Comparison of ENCODE assay signal across 13 cellular contexts in genomic region chr12:130401703-130402102, GRCh38.
DNase-seq lines count a peak whose midpoint lies in the region; ATAC-seq, FAIRE-seq and TF ChIP-seq lines count a peak whose summit lies in the region.
"Had no signal": no experiment of that assay in that cellular context is flagged by ENCODE, and none has a peak within 500 bp of the region (broad histone marks: within the 10 kb centered on the region; RNA-seq: fewer than 3 reads in every experiment).

No MANE protein-coding gene starts in this region.

- H3K4me1 ChIP-seq in H1 (replicated peaks in 1 of 4; ENCODE audit: control insufficient read depth in 3 of 4, insufficient read depth in 4 of 4, low read length in 3 of 4): no peaks in the 10 kb centered on the region

- TF ChIP-seq CTCF in H1 (IDR thresholded peaks at IDR 0.05; ENCODE audit: control extremely low read depth in 1 of 3, insufficient read depth in 1 of 3, low read depth in 1 of 3, low read length in 3 of 3) (peak in 2 of 3 experiments; percentile 52 to 62; a peak in 3 of 4 replicates), osteocyte (IDR thresholded peaks at IDR 0.05) (peak; percentile 14)

- H3K36me3 Mint-ChIP-seq in osteocyte (ENCODE audit: unreplicated experiment): no peaks in the 10 kb centered on the region
- no peaks in the 10 kb centered on the region for H3K36me3 Mint-ChIP-seq in stimulated activated memory B cell treated with anti-CD40 and anti-IgM and Interleukin-4, amounts not matched to agents 10 μg/mL and 1 μg/mL and 100 μg/mL, for 72 hours
- H3K36me3 Mint-ChIP-seq: immature natural killer cell had no signal

- no peak overlapping the region for H3K4me3 ChIP-seq in H1 (ENCODE audit: extremely low read depth in 1 of 4, insufficient read depth in 2 of 4, low read depth in 3 of 4, low read length in 4 of 4)
- H3K4me3 ChIP-seq: thoracic aorta had no signal

- DNase-seq in NCI-H2171 treated with DMSO at 0.1 percent for 48 hours (lab: John Stamatoyannopoulos, UW) (peak; percentile 51), NCI-H2171 (lab: John Stamatoyannopoulos, UW) (no peak), NCI-H2029 treated with DMSO at 0.1 percent for 48 hours (lab: John Stamatoyannopoulos, UW) (peak; percentile 11), H1 (ENCODE audit: low read depth in 1 of 2, low spot score in 2 of 2) (no peak), osteocyte (ENCODE audit: extremely low spot score, unreplicated experiment) (no peak), GM03348 (ENCODE audit: low spot score) (no peak)
- DNase-seq: activated CD8-positive, alpha-beta memory T cell treated with anti-CD3 and anti-CD28 coated beads, Interleukin-2, amount 50 U/mL, for 4 hours; immature natural killer cell; NCI-H446 treated with DMSO at 0.1 percent for 48 hours had no signal

- H3K4ac ChIP-seq in H1 (replicated peaks; ENCODE audit: insufficient read length, low read depth, low read length): no peak overlapping the region

- H3K4me3 Mint-ChIP-seq in osteocyte (ENCODE audit: unreplicated experiment): no peak overlapping the region
- no peak overlapping the region for H3K4me3 Mint-ChIP-seq in stimulated activated memory B cell treated with anti-CD40 and anti-IgM and Interleukin-4, amounts not matched to agents 10 μg/mL and 1 μg/mL and 100 μg/mL, for 72 hours
- H3K4me3 Mint-ChIP-seq: immature natural killer cell; T-helper 1 cell treated with Interleukin-12 subunit alpha and Interleukin-12 subunit beta and Interleukin-4 antibody, amounts not matched to agents 30 μg/mL and 1 μg/mL, for 36 hours had no signal

- no peaks in the 10 kb centered on the region for H4K20me1 ChIP-seq in H1 (replicated peaks in 1 of 2; ENCODE audit: control insufficient read depth in 1 of 2, insufficient read depth in 2 of 2, low read length in 2 of 2)

- no peak overlapping the region for H3K9ac ChIP-seq in H1 (replicated peaks in 1 of 4; ENCODE audit: extremely low read depth in 1 of 4, low read depth in 3 of 4, low read length in 3 of 4)

- H2BK5ac ChIP-seq in H1 (ENCODE audit: low read depth, low read length): no peak overlapping the region

- no peak overlapping the region for H3K4me2 ChIP-seq in H1 (ENCODE audit: insufficient read depth in 1 of 2, low read depth in 2 of 2, low read length in 2 of 2)

- no peaks in the 10 kb centered on the region for H3K79me2 ChIP-seq in H1 (ENCODE audit: control insufficient read depth in 1 of 2, insufficient read depth in 2 of 2, low read length in 2 of 2)

- no peak for TF ChIP-seq EP300 in H1 (IDR thresholded peaks at IDR 0.05; ENCODE audit: borderline replicate concordance in 1 of 2, low read depth in 2 of 2, low read length in 2 of 2)

- H3K27me3 ChIP-seq in H1 (replicated peaks in 1 of 4; ENCODE audit: control insufficient read depth in 3 of 4, extremely low read depth in 1 of 4, insufficient read depth in 3 of 4, low read length in 3 of 4): no peaks in the 10 kb centered on the region

- no peaks in the 10 kb centered on the region for H3K79me1 ChIP-seq in H1 (ENCODE audit: low read depth, low read length)

- 93% methylated on average over 6 of the region's 6 CpGs; no CpG with 5 or more reads in 1 of the 2 experiments for WGBS in H1 (ENCODE audit: extremely low coverage in 1 of 2, insufficient coverage in 1 of 2, insufficient read length in 1 of 2, insufficient replicate concordance in 2 of 2, low coverage in 1 of 2, low lambda C conversion rate in 2 of 2, missing lambda C conversion rate in 1 of 2), 2 experiments

- H2BK20ac ChIP-seq in H1 (ENCODE audit: low read length): no peak overlapping the region

- H2BK15ac ChIP-seq in H1 (ENCODE audit: low read length): no peak overlapping the region

- no peaks in the 10 kb centered on the region for H3K4me1 Mint-ChIP-seq in osteocyte (ENCODE audit: unreplicated experiment)
- H3K4me1 Mint-ChIP-seq in stimulated activated memory B cell treated with anti-CD40 and anti-IgM and Interleukin-4, amounts not matched to agents 10 μg/mL and 1 μg/mL and 100 μg/mL, for 72 hours: no peaks in the 10 kb centered on the region
- H3K4me1 Mint-ChIP-seq: immature natural killer cell had no signal

- H3K9me3 ChIP-seq in H1 (ENCODE audit: insufficient read depth in 2 of 2, low read depth in 1 of 2, low read length in 1 of 2): no peaks in the 10 kb centered on the region
- H3K9me3 ChIP-seq: thoracic aorta had no signal

- H3K23ac ChIP-seq in H1 (ENCODE audit: insufficient read length): no peak overlapping the region

- H3K9me3 Mint-ChIP-seq in osteocyte (ENCODE audit: unreplicated experiment): peaks cover 3% of the 10 kb centered on the region
- H3K9me3 Mint-ChIP-seq in stimulated activated memory B cell treated with anti-CD40 and anti-IgM and Interleukin-4, amounts not matched to agents 10 μg/mL and 1 μg/mL and 100 μg/mL, for 72 hours: no peaks in the 10 kb centered on the region
- H3K9me3 Mint-ChIP-seq: T-helper 1 cell treated with Interleukin-12 subunit alpha and Interleukin-12 subunit beta and Interleukin-4 antibody, amounts not matched to agents 30 μg/mL and 1 μg/mL, for 36 hours had no signal

- ATAC-seq in stimulated activated memory B cell treated with anti-CD40 and anti-IgM and Interleukin-4, amounts not matched to agents 10 μg/mL and 1 μg/mL and 100 μg/mL, for 72 hours: no peak
- no peak for ATAC-seq in HG03565 (IDR thresholded peaks at IDR 0.05; ENCODE audit: unreplicated experiment)

- H4K91ac ChIP-seq in H1 (replicated peaks; ENCODE audit: insufficient read length, low read length): no peak overlapping the region

- no peak overlapping the region for H2AFZ ChIP-seq in H1 (ENCODE audit: low read length)

- H2AK5ac ChIP-seq in H1 (ENCODE audit: low read depth, low read length): no peak overlapping the region; the same call in 1 of the 2 replicates

- H4K5ac ChIP-seq in H1 (ENCODE audit: insufficient read length, low read depth, low read length): no peak overlapping the region

- no peak for TF ChIP-seq POLR2A in H1 (IDR thresholded peaks at IDR 0.05; ENCODE audit: control extremely low read depth in 1 of 2, low read depth in 2 of 2, low read length in 2 of 2)

- no peak overlapping the region for H3K56ac ChIP-seq in H1 (replicated peaks; ENCODE audit: insufficient read length, low read depth, low read length)

- no peak overlapping the region for H3K14ac ChIP-seq in H1 (ENCODE audit: insufficient read length)

- H2BK12ac ChIP-seq in H1 (ENCODE audit: low read depth, low read length): no peak overlapping the region

- no peak for FAIRE-seq in H1 (lab: Jason Lieb, UNC)

- H4K8ac ChIP-seq in H1 (ENCODE audit: extremely low read depth, insufficient read depth, low read length): no peak overlapping the region

- peaks cover 3% of the 10 kb centered on the region for H3K27me3 Mint-ChIP-seq in osteocyte (ENCODE audit: unreplicated experiment)
- H3K27me3 Mint-ChIP-seq in stimulated activated memory B cell treated with anti-CD40 and anti-IgM and Interleukin-4, amounts not matched to agents 10 μg/mL and 1 μg/mL and 100 μg/mL, for 72 hours: no peaks in the 10 kb centered on the region

- peak; percentile 86 to 89 for TF ChIP-seq RAD21 in H1 (IDR thresholded peaks at IDR 0.05 in 1 of 2, conservative IDR thresholded peaks at IDR 0.05 in 1 of 2; ENCODE audit: low read depth in 2 of 2, low read length in 2 of 2)

- CTCF ChIA-PET in H1 (lab: Charles Lee; ENCODE audit: partially characterized antibody): interaction anchor here (0.7 to 2.2 kb wide), 9 partner anchors 18 to 358 kb away, joined by 3 to 15 read pairs (median 3); no protein-coding TSS in a partner anchor

- no peaks in the 10 kb centered on the region for H3K36me3 ChIP-seq in H1 (ENCODE audit: control insufficient read depth in 2 of 4, insufficient read depth in 4 of 4, low read length in 3 of 4)
- H3K36me3 ChIP-seq: thoracic aorta had no signal

- POLR2A ChIA-PET in H1 (lab: Charles Lee; ENCODE audit: partially characterized antibody): interaction anchor here (0.9 kb wide), 1 partner anchor 351 kb away, joined by 4 read pairs; no protein-coding TSS in a partner anchor

- no peak overlapping the region for H3K27ac Mint-ChIP-seq in osteocyte (ENCODE audit: unreplicated experiment)
- no peak overlapping the region for H3K27ac Mint-ChIP-seq in stimulated activated memory B cell treated with anti-CD40 and anti-IgM and Interleukin-4, amounts not matched to agents 10 μg/mL and 1 μg/mL and 100 μg/mL, for 72 hours
- H3K27ac Mint-ChIP-seq: immature natural killer cell; T-helper 1 cell treated with Interleukin-12 subunit alpha and Interleukin-12 subunit beta and Interleukin-4 antibody, amounts not matched to agents 30 μg/mL and 1 μg/mL, for 36 hours had no signal

- no peaks in the 10 kb centered on the region for H3K23me2 ChIP-seq in H1 (ENCODE audit: low read depth, low read length)

- H2BK120ac ChIP-seq in H1 (replicated peaks; ENCODE audit: low read depth, low read length): no peak overlapping the region

- H3K18ac ChIP-seq in H1 (ENCODE audit: extremely low read depth, low read length): no peak overlapping the region

- H3K27ac ChIP-seq in H1 (ENCODE audit: low read depth, low read length): no peak overlapping the region
- H3K27ac ChIP-seq: thoracic aorta had no signal

TF ChIP-seq in H1, 55 proteins besides CTCF, POLR2A, EP300 and RAD21 (continues in another document):
- no peak for TF ChIP-seq ZNF274 (IDR thresholded peaks at IDR 0.05; ENCODE audit: borderline replicate concordance, extremely low read depth, low read length)
- no peak for TF ChIP-seq TAF7 (optimal IDR thresholded peaks at IDR 0.05; ENCODE audit: borderline replicate concordance, low read depth, low read length)
- no peak for TF ChIP-seq BCL11A (IDR thresholded peaks at IDR 0.05; ENCODE audit: low read depth in 2 of 2, low read length in 2 of 2)
- no peak for TF ChIP-seq POLR2AphosphoS5 (IDR thresholded peaks at IDR 0.05; ENCODE audit: low read depth, low read length)
- TF ChIP-seq CHD1 (IDR thresholded peaks at IDR 0.05; ENCODE audit: low read depth, low read length): no peak
- no peak for TF ChIP-seq CHD2 (IDR thresholded peaks at IDR 0.05; ENCODE audit: low read length)
- no peak for TF ChIP-seq SUZ12 (IDR thresholded peaks at IDR 0.05; ENCODE audit: low read length)
- no peak for TF ChIP-seq SIRT6 (IDR thresholded peaks at IDR 0.05; ENCODE audit: low read length)
- TF ChIP-seq SIX5 (IDR thresholded peaks at IDR 0.05; ENCODE audit: low read depth, low read length): no peak
- no peak for TF ChIP-seq HDAC2 (IDR thresholded peaks at IDR 0.05; ENCODE audit: borderline replicate concordance in 1 of 2, low read depth in 2 of 2, low read length in 2 of 2)
- no peak for TF ChIP-seq SP1 (IDR thresholded peaks at IDR 0.05; ENCODE audit: low read depth, low read length)
- TF ChIP-seq ASH2L (IDR thresholded peaks at IDR 0.05; ENCODE audit: low read length): no peak

Comparison
In these comparisons a context has a peak if more than half of its experiments do, and no peak if none do; other contexts are left out.
1. DNase-seq: peak in NCI-H2171 treated with DMSO at 0.1 percent for 48 hours (single experiment) and NCI-H2029 treated with DMSO at 0.1 percent for 48 hours (single experiment); none in NCI-H2171 (single experiment), H1 (0 of 2), osteocyte (single experiment) and GM03348 (single experiment).